19 cellular contexts compared by ENCODE assay signal in the genomic region with DNA sequence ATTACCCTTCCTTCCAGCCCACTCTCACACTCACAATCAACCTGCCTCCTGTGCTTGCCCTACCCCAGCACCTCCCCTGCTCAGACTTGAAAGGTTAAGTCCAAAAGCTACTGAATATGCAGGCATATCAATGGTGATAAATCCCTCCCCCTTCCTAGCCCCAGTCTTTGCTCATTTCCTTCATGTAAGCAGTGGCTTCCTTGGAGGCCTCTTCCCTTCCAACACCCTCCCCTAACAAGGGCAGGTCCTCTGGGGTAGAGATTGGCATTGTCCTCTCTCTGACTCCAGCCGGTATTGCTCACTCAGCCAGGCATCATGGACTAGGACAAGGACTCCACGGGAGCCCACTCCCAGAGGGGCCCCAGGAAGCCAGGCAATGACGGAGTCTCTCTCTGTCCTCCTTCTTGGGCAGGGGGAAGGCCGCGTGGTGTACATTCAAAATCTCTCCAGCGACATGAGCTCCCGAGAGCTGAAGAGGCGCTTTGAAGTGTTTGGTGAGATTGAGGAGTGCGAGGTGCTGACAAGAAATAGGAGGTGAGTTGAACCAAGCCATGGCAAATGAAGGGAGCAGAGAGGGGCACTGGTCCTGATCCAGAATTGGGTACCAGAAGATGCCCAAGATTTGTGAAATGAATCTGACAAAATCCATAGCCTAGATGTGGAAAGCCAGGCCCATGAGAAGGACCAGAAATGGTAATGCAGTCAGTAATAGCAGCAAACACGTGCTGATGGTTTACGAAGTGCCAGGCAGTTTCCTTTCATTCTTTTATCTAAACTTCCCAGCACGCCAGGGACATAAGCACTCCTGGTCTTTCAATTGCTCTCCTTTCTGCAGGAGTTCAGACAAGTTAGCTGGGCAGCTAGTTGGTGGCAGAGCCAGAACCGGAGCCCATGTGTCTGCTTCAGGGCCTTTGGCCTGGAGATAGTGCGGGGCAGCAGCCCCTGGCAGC.
"Had no signal": no experiment of that assay in that cellular context is flagged by ENCODE, and none has a peak within 500 bp of the region (broad histone marks: within the 10 kb centered on the region; RNA-seq: fewer than 3 reads in every experiment).

No MANE protein-coding gene starts in this region.

- H3K27me3 ChIP-seq: gastrocnemius medialis, sigmoid colon, testis had no signal

- H3K27ac ChIP-seq: coronary artery, gastrocnemius medialis, sigmoid colon, testis, VCaP had no signal

- H3K4me3 Mint-ChIP-seq: activated naive CD8-positive, alpha-beta T cell treated with anti-CD3 and anti-CD28 coated beads, Interleukin-2, amount 10 ng/mL, durations not matched to agents 7 days and 5 days; brain; central memory CD8-positive, alpha-beta T cell; neural crest cell; stimulated activated memory B cell treated with anti-CD40 and anti-IgM and Interleukin-4, amounts not matched to agents 10 μg/mL and 1 μg/mL and 100 μg/mL, for 72 hours; T-helper 17 cell had no signal

- H3K9me3 ChIP-seq: gastrocnemius medialis, sigmoid colon, testis had no signal

- ATAC-seq: esophagus mucosa; gastrocnemius medialis; stimulated activated memory B cell treated with anti-CD40 and anti-IgM and Interleukin-4, amounts not matched to agents 10 μg/mL and 1 μg/mL and 100 μg/mL, for 72 hours; T-helper 17 cell had no signal

- H3K4me1 Mint-ChIP-seq: activated naive CD8-positive, alpha-beta T cell treated with anti-CD3 and anti-CD28 coated beads, Interleukin-2, amount 10 ng/mL, durations not matched to agents 7 days and 5 days; central memory CD8-positive, alpha-beta T cell; stimulated activated memory B cell treated with anti-CD40 and anti-IgM and Interleukin-4, amounts not matched to agents 10 μg/mL and 1 μg/mL and 100 μg/mL, for 72 hours had no signal

- DNase-seq: activated CD4-positive, alpha-beta T cell treated with anti-CD3 and anti-CD28 coated beads for 1 hour; activated CD4-positive, alpha-beta T cell treated with anti-CD3 and anti-CD28 coated beads, Interleukin-2, amount 50 U/mL, for 4 hours; activated naive CD8-positive, alpha-beta T cell treated with anti-CD3 and anti-CD28 coated beads, Interleukin-2, amount 10 ng/mL, durations not matched to agents 7 days and 5 days; activated T-cell treated with anti-CD3 and anti-CD28 coated beads for 4 hours; amygdala; gastrocnemius medialis; mammary epithelial cell; midbrain; sigmoid colon; stimulated activated CD4-positive, alpha-beta T cell treated with anti-CD3 and anti-CD28 coated beads, Interleukin-4, amount 100 ng/mL, for 4 hours; T-helper 17 cell; testis had no signal

- H3K9me3 Mint-ChIP-seq: activated naive CD8-positive, alpha-beta T cell treated with anti-CD3 and anti-CD28 coated beads, Interleukin-2, amount 10 ng/mL, durations not matched to agents 7 days and 5 days; brain; central memory CD8-positive, alpha-beta T cell; neural crest cell; stimulated activated memory B cell treated with anti-CD40 and anti-IgM and Interleukin-4, amounts not matched to agents 10 μg/mL and 1 μg/mL and 100 μg/mL, for 72 hours had no signal

- H3K4me3 ChIP-seq: coronary artery, gastrocnemius medialis, sigmoid colon, testis had no signal

- H3K27me3 Mint-ChIP-seq: activated naive CD8-positive, alpha-beta T cell treated with anti-CD3 and anti-CD28 coated beads, Interleukin-2, amount 10 ng/mL, durations not matched to agents 7 days and 5 days; central memory CD8-positive, alpha-beta T cell; stimulated activated memory B cell treated with anti-CD40 and anti-IgM and Interleukin-4, amounts not matched to agents 10 μg/mL and 1 μg/mL and 100 μg/mL, for 72 hours; T-helper 17 cell had no signal

- H3K4me1 ChIP-seq: testis had no signal

- H3K27ac Mint-ChIP-seq: activated naive CD8-positive, alpha-beta T cell treated with anti-CD3 and anti-CD28 coated beads, Interleukin-2, amount 10 ng/mL, durations not matched to agents 7 days and 5 days; stimulated activated memory B cell treated with anti-CD40 and anti-IgM and Interleukin-4, amounts not matched to agents 10 μg/mL and 1 μg/mL and 100 μg/mL, for 72 hours; T-helper 17 cell had no signal
